Comparison of ENCODE assay signal across 10 cellular contexts in the genomic region with DNA sequence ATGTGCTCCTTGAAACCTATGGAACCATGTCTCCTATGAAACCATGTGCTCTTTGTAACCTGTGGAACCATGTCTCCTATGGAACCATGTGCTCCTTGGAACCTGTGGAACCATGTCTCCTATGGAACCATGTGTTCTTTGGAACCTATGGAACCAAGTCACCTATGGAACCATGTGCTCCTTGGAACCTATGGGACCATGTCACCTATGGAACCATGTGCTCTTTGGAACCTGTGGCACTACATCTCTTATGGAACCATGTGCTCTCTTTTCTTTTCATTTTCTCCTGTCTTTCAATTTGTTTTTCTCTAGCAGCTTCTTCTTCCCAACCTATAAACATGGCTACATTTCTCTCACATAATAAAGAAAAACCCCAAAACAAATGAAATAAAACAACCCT. TPM values are rescaled to one million over a fixed set of nuclear protein-coding genes. Genes with fewer than 3 reads are reported as not detected.
"Had no signal": no experiment of that assay in that cellular context is flagged by ENCODE, and none has a peak within 500 bp of the region (broad histone marks: within the 10 kb centered on the region; RNA-seq: fewer than 3 reads in every experiment).

No MANE protein-coding gene starts in this region.

- DNase-seq: GM23248, GOT3, H9, HCEC 1CT, Karpas-422, KBM-7 had no signal

- H3K4me2 ChIP-seq: KMS-11 had no signal

- FAIRE-seq: H54 had no signal

- H3K4me3 ChIP-seq: GM23248 had no signal

- H3K9ac ChIP-seq: GM23248, KMS-11 had no signal

- H2AFZ ChIP-seq: GM23248 had no signal

- H3K27ac ChIP-seq: GM23248, HL-60, KMS-11 had no signal

RNA-seq across cellular contexts. Expression of a gene that starts 11.9 kb away (rescaled TPM):
- polyA plus RNA-seq: IgD-negative memory B cell had no signal
